ENCODE assay signal across 19 cellular contexts in genomic region chr18:80193701-80194100, GRCh38. TPM values are rescaled to one million over a fixed set of nuclear protein-coding genes. Genes with fewer than 3 reads are reported as not detected.
DNase-seq lines count a peak whose midpoint lies in the region; ATAC-seq, FAIRE-seq and TF ChIP-seq lines count a peak whose summit lies in the region.
"Had no signal": no experiment of that assay in that cellular context is flagged by ENCODE, and none has a peak within 500 bp of the region (broad histone marks: within the 10 kb centered on the region; RNA-seq: fewer than 3 reads in every experiment).

No MANE protein-coding gene starts in this region.

- no peak overlapping the region for H3K27ac Mint-ChIP-seq in activated CD8-positive, alpha-beta memory T cell treated with anti-CD3 and anti-CD28 coated beads, Interleukin-2, amount 10 ng/mL, durations not matched to agents 7 days and 5 days
- H3K27ac Mint-ChIP-seq in nephron: peak overlapping the region; percentile 4 to 75 (median 63)
- H3K27ac Mint-ChIP-seq: CD4-positive, alpha-beta T cell; HFFc6 had no signal

- CTCF ChIA-PET in activated CD8-positive, alpha-beta memory T cell treated with anti-CD3 and anti-CD28 coated beads, Interleukin-2, amount 10 ng/mL, durations not matched to agents 7 days and 5 days (lab: Charles Lee): no interaction called here

- H3K4me1 Mint-ChIP-seq in activated CD8-positive, alpha-beta memory T cell treated with anti-CD3 and anti-CD28 coated beads, Interleukin-2, amount 10 ng/mL, durations not matched to agents 7 days and 5 days: peaks cover 11% of the 10 kb centered on the region
- H3K4me1 Mint-ChIP-seq in nephron: peaks cover 27% of the 10 kb centered on the region

- H3K27me3 Mint-ChIP-seq in activated CD8-positive, alpha-beta memory T cell treated with anti-CD3 and anti-CD28 coated beads, Interleukin-2, amount 10 ng/mL, durations not matched to agents 7 days and 5 days: peaks cover 80% of the 10 kb centered on the region
- H3K27me3 Mint-ChIP-seq in nephron (ENCODE audit: low read depth): no peaks in the 10 kb centered on the region

- no peak for TF ChIP-seq CTCF in nephron (IDR thresholded peaks at IDR 0.05; ENCODE audit: unreplicated experiment in 3 of 3)

- no peak for ATAC-seq in activated CD8-positive, alpha-beta memory T cell treated with anti-CD3 and anti-CD28 coated beads, Interleukin-2, amount 10 ng/mL, durations not matched to agents 7 days and 5 days
- ATAC-seq in GM19351 (IDR thresholded peaks at IDR 0.05; ENCODE audit: unreplicated experiment) (no peak), GM18858 (IDR thresholded peaks at IDR 0.05; ENCODE audit: unreplicated experiment) (no peak)

- H3K4me3 Mint-ChIP-seq in activated CD8-positive, alpha-beta memory T cell treated with anti-CD3 and anti-CD28 coated beads, Interleukin-2, amount 10 ng/mL, durations not matched to agents 7 days and 5 days: no peak overlapping the region
- no peak overlapping the region for H3K4me3 Mint-ChIP-seq in nephron
- H3K4me3 Mint-ChIP-seq: CD4-positive, alpha-beta T cell; HFFc6 had no signal

- H3K9me3 Mint-ChIP-seq in activated CD8-positive, alpha-beta memory T cell treated with anti-CD3 and anti-CD28 coated beads, Interleukin-2, amount 10 ng/mL, durations not matched to agents 7 days and 5 days (ENCODE audit: low read depth): no peaks in the 10 kb centered on the region
- H3K9me3 Mint-ChIP-seq in nephron: no peaks in the 10 kb centered on the region
- H3K9me3 Mint-ChIP-seq: CD4-positive, alpha-beta T cell; HFFc6 had no signal

- no peaks in the 10 kb centered on the region for H3K36me3 Mint-ChIP-seq in activated CD8-positive, alpha-beta memory T cell treated with anti-CD3 and anti-CD28 coated beads, Interleukin-2, amount 10 ng/mL, durations not matched to agents 7 days and 5 days
- H3K36me3 Mint-ChIP-seq in nephron (ENCODE audit: low read depth): peaks cover 8% of the 10 kb centered on the region

- DNase-seq in activated CD8-positive, alpha-beta memory T cell treated with anti-CD3 and anti-CD28 coated beads, Interleukin-2, amount 10 ng/mL, durations not matched to agents 7 days and 5 days: peak; percentile 26
- no peak for DNase-seq in activated CD8-positive, alpha-beta memory T cell treated with anti-CD3 and anti-CD28 coated beads, Interleukin-2, amount 50 U/mL, for 48 hours
- DNase-seq in ecto neural progenitor cell (ENCODE audit: low spot score): peak; percentile 10
- DNase-seq in urothelium cell line (ENCODE audit: low spot score): no peak
- no peak for DNase-seq in AG08396 (ENCODE audit: low spot score)
- DNase-seq: Caco-2; CD4-positive, alpha-beta T cell; DMS153; GDM1; HFFc6; KBM-7; NCI-H1105; NCI-H1694; OCI-M1; SHP77 had no signal

- FAIRE-seq in urothelium cell line (lab: Jason Lieb, UNC): peak; percentile 65
- FAIRE-seq: H54 had no signal

RNA-seq across cellular contexts. Expression of gene PARD6G, which starts 53.6 kb away (rescaled TPM):
- total RNA-seq in activated CD8-positive, alpha-beta memory T cell treated with anti-CD3 and anti-CD28 coated beads, Interleukin-2, amount 10 ng/mL, durations not matched to agents 7 days and 5 days: under 1 TPM; 0.41 to 0.98 TPM

Comparison
In these comparisons a context has a peak if more than half of its experiments do, and no peak if none do; other contexts are left out.
1. DNase-seq: peak in activated CD8-positive, alpha-beta memory T cell treated with anti-CD3 and anti-CD28 coated beads, Interleukin-2, amount 10 ng/mL, durations not matched to agents 7 days and 5 days (single experiment) and ecto neural progenitor cell (single experiment); none in activated CD8-positive, alpha-beta memory T cell treated with anti-CD3 and anti-CD28 coated beads, Interleukin-2, amount 50 U/mL, for 48 hours (single experiment), urothelium cell line (single experiment) and AG08396 (single experiment).